In the genomic region with DNA sequence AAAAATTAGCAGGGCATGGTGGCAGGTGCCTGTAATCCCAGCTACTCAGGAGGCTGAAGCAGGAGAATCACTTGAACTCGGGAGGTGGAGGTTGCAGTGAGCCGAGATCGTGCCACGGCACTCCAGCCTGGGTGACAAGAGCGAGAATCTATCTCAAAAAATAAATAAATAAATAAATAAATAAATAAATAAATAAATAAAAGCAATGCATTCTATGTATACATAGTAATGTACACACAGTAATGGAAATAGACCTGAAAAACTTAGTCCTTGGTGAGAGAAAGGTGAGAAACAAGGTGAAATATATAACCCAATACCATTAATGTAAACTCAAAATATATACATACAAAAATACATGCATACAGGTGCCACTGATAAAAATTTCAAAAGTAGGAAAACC, we compare ENCODE assay signal across 1 cellular context.
TF ChIP-seq lines count a peak whose summit lies in the region.

No MANE protein-coding gene starts in this region.

TF ChIP-seq in HEK293, 187 proteins besides CTCF, POLR2A, EP300 and RAD21 (continued from another document):
- TF ChIP-seq, protein P1, sequence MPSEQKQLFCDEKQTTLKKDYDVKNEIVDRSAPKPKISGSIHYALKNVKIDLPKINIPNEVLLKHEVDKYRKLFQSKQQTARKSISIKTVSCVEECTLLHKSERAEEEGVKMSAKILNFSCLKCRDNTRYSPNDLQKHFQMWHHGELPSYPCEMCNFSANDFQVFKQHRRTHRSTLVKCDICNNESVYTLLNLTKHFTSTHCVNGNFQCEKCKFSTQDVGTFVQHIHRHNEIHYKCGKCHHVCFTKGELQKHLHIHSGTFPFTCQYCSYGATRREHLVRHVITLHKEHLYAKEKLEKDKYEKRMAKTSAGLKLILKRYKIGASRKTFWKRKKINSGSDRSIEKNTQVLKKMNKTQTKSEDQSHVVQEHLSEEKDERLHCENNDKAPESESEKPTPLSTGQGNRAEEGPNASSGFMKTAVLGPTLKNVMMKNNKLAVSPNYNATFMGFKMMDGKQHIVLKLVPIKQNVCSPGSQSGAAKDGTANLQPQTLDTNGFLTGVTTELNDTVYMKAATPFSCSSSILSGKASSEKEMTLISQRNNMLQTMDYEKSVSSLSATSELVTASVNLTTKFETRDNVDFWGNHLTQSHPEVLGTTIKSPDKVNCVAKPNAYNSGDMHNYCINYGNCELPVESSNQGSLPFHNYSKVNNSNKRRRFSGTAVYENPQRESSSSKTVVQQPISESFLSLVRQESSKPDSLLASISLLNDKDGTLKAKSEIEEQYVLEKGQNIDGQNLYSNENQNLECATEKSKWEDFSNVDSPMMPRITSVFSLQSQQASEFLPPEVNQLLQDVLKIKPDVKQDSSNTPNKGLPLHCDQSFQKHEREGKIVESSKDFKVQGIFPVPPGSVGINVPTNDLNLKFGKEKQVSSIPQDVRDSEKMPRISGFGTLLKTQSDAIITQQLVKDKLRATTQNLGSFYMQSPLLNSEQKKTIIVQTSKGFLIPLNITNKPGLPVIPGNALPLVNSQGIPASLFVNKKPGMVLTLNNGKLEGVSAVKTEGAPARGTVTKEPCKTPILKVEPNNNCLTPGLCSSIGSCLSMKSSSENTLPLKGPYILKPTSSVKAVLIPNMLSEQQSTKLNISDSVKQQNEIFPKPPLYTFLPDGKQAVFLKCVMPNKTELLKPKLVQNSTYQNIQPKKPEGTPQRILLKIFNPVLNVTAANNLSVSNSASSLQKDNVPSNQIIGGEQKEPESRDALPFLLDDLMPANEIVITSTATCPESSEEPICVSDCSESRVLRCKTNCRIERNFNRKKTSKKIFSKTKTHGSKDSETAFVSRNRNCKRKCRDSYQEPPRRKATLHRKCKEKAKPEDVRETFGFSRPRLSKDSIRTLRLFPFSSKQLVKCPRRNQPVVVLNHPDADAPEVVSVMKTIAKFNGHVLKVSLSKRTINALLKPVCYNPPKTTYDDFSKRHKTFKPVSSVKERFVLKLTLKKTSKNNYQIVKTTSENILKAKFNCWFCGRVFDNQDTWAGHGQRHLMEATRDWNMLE (tag by site-specific recombination; conservative IDR thresholded peaks at IDR 0.05; ENCODE audit: low read depth) = peak; percentile 95
- TF ChIP-seq GLI2 (tag by site-specific recombination; IDR thresholded peaks at IDR 0.05; ENCODE audit: borderline replicate concordance, low read depth) (peak; percentile 72; the same call in 1 of the 2 replicates), ZNF555 (tag by site-specific recombination; conservative IDR thresholded peaks at IDR 0.05) (peak; percentile 96), RBAK (tag by site-specific recombination; IDR thresholded peaks at IDR 0.05) (peak; percentile 81), ZNF548 (tag by site-specific recombination; IDR thresholded peaks at IDR 0.05) (0 out of 2 replicates have a peak, but pooled peaks have one; percentile 38), ZNF146 (tag by site-specific recombination; IDR thresholded peaks at IDR 0.05) (0 out of 2 replicates have a peak, but pooled peaks have one; percentile 32), GLIS1 (tag by site-specific recombination; IDR thresholded peaks at IDR 0.05) (0 out of 2 replicates have a peak, but pooled peaks have one; percentile 7), ZNF121 (tag by site-specific recombination; IDR thresholded peaks at IDR 0.05) (peak; percentile 59; the same call in 1 of the 2 replicates), ZNF791 (tag by site-specific recombination; IDR thresholded peaks at IDR 0.05) (peak; percentile 80; the same call in 1 of the 2 replicates), SP3 (tag by site-specific recombination; IDR thresholded peaks at IDR 0.05) (peak; percentile 35; the same call in 1 of the 2 replicates), ZNF530 (tag by site-specific recombination; IDR thresholded peaks at IDR 0.05; ENCODE audit: low read depth) (0 out of 2 replicates have a peak, but pooled peaks have one; percentile 54), ZNF514 (tag by site-specific recombination; IDR thresholded peaks at IDR 0.05) (peak; percentile 82; the same call in 1 of the 2 replicates), MYNN (tag by site-specific recombination; IDR thresholded peaks at IDR 0.05; ENCODE audit: borderline replicate concordance) (peak; percentile 51; the same call in 1 of the 2 replicates), ZNF529 (tag by site-specific recombination; IDR thresholded peaks at IDR 0.05; ENCODE audit: insufficient replicate concordance) (peak; percentile 61), ZNF354C (tag by site-specific recombination; IDR thresholded peaks at IDR 0.05; ENCODE audit: borderline replicate concordance, low read depth) (peak; percentile 70; the same call in 1 of the 2 replicates), AEBP2 (tag by site-specific recombination; IDR thresholded peaks at IDR 0.05; ENCODE audit: borderline replicate concordance) (0 out of 2 replicates have a peak, but pooled peaks have one; percentile 15), ZNF223 (tag by site-specific recombination; IDR thresholded peaks at IDR 0.05) (peak; percentile 81), ZNF623 (tag by site-specific recombination; IDR thresholded peaks at IDR 0.05) (peak; percentile 86), ZNF501 (tag by site-specific recombination; IDR thresholded peaks at IDR 0.05) (peak; percentile 55; the same call in 1 of the 2 replicates), ZNF558 (tag by site-specific recombination; IDR thresholded peaks at IDR 0.05) (peak; percentile 77), OVOL3 (tag by site-specific recombination; IDR thresholded peaks at IDR 0.05) (peak; percentile 68; the same call in 1 of the 2 replicates), ZNF610 (tag by site-specific recombination; IDR thresholded peaks at IDR 0.05; ENCODE audit: borderline replicate concordance) (0 out of 2 replicates have a peak, but pooled peaks have one; percentile 40), ZNF341 (tag by site-specific recombination; IDR thresholded peaks at IDR 0.05; ENCODE audit: low read depth) (peak; percentile 38; the same call in 1 of the 2 replicates)
- TF ChIP-seq, protein P2, sequence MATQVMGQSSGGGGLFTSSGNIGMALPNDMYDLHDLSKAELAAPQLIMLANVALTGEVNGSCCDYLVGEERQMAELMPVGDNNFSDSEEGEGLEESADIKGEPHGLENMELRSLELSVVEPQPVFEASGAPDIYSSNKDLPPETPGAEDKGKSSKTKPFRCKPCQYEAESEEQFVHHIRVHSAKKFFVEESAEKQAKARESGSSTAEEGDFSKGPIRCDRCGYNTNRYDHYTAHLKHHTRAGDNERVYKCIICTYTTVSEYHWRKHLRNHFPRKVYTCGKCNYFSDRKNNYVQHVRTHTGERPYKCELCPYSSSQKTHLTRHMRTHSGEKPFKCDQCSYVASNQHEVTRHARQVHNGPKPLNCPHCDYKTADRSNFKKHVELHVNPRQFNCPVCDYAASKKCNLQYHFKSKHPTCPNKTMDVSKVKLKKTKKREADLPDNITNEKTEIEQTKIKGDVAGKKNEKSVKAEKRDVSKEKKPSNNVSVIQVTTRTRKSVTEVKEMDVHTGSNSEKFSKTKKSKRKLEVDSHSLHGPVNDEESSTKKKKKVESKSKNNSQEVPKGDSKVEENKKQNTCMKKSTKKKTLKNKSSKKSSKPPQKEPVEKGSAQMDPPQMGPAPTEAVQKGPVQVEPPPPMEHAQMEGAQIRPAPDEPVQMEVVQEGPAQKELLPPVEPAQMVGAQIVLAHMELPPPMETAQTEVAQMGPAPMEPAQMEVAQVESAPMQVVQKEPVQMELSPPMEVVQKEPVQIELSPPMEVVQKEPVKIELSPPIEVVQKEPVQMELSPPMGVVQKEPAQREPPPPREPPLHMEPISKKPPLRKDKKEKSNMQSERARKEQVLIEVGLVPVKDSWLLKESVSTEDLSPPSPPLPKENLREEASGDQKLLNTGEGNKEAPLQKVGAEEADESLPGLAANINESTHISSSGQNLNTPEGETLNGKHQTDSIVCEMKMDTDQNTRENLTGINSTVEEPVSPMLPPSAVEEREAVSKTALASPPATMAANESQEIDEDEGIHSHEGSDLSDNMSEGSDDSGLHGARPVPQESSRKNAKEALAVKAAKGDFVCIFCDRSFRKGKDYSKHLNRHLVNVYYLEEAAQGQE (tag by site-specific recombination; IDR thresholded peaks at IDR 0.05) = peak; percentile 85
- TF ChIP-seq, protein P3, sequence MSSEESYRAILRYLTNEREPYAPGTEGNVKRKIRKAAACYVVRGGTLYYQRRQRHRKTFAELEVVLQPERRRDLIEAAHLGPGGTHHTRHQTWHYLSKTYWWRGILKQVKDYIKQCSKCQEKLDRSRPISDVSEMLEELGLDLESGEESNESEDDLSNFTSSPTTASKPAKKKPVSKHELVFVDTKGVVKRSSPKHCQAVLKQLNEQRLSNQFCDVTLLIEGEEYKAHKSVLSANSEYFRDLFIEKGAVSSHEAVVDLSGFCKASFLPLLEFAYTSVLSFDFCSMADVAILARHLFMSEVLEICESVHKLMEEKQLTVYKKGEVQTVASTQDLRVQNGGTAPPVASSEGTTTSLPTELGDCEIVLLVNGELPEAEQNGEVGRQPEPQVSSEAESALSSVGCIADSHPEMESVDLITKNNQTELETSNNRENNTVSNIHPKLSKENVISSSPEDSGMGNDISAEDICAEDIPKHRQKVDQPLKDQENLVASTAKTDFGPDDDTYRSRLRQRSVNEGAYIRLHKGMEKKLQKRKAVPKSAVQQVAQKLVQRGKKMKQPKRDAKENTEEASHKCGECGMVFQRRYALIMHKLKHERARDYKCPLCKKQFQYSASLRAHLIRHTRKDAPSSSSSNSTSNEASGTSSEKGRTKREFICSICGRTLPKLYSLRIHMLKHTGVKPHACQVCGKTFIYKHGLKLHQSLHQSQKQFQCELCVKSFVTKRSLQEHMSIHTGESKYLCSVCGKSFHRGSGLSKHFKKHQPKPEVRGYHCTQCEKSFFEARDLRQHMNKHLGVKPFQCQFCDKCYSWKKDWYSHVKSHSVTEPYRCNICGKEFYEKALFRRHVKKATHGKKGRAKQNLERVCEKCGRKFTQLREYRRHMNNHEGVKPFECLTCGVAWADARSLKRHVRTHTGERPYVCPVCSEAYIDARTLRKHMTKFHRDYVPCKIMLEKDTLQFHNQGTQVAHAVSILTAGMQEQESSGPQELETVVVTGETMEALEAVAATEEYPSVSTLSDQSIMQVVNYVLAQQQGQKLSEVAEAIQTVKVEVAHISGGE (tag by site-specific recombination; conservative IDR thresholded peaks at IDR 0.05; ENCODE audit: low read depth) = peak; percentile 85
- TF ChIP-seq, protein P4, sequence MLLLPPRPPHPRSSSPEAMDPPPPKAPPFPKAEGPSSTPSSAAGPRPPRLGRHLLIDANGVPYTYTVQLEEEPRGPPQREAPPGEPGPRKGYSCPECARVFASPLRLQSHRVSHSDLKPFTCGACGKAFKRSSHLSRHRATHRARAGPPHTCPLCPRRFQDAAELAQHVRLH (tag by site-specific recombination; IDR thresholded peaks at IDR 0.05) = 0 out of 2 replicates have a peak, but pooled peaks have one; percentile 56
